ENCODE assay signal across 13 cellular contexts in the genomic region with DNA sequence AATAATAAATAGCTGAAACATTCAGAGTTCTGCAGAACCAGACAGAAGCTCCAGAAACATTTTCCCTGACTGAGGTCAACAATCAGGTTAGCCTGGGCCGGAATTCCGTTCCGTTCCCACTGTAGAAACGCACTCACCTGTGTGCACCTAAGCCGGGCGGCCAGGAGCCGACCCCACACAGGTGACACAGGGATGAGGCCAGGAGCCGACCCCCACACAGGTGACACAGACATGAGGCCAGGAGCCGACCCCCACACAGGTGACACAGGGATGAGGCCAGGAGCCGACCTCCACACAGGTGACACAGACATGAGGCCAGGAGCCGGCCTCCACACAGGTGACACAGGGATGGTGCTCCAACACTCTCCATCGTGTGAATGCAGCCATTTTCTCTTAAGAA. TPM values are rescaled to one million over a fixed set of nuclear protein-coding genes. Genes with fewer than 3 reads are reported as not detected.
DNase-seq lines count a peak whose midpoint lies in the region; ATAC-seq, FAIRE-seq and TF ChIP-seq lines count a peak whose summit lies in the region.
"Had no signal": no experiment of that assay in that cellular context is flagged by ENCODE, and none has a peak within 500 bp of the region (broad histone marks: within the 10 kb centered on the region; RNA-seq: fewer than 3 reads in every experiment).

No MANE protein-coding gene starts in this region.

- peaks cover 0 to 8% (median 4%) of the 10 kb centered on the region in 7 donors for H3K9me3 Mint-ChIP-seq in CD14-positive monocyte

- H3K18ac ChIP-seq in H1 (ENCODE audit: extremely low read depth, low read length): no peak overlapping the region
- peak overlapping the region; percentile 90 for H3K18ac ChIP-seq in neuronal stem cell (ENCODE audit: low read length)

- POLR2A ChIA-PET in SK-N-SH (lab: Yijun Ruan, JAX) (no interaction called here), H1 (lab: Charles Lee; ENCODE audit: partially characterized antibody) (interaction anchor here (1.1 kb wide), 1 partner anchor 22 kb away, joined by 8 read pairs; the partner anchor contains the start of gene FAT1)

- no peak overlapping the region for H2BK12ac ChIP-seq in H1 (ENCODE audit: low read depth, low read length)
- peak overlapping the region; percentile 91 for H2BK12ac ChIP-seq in neuronal stem cell (ENCODE audit: low read length)

- peak overlapping the region; percentile 63; the same call in 1 of the 2 replicates for H4K8ac ChIP-seq in H1 (ENCODE audit: extremely low read depth, insufficient read depth, low read length)
- H4K8ac ChIP-seq in neuronal stem cell (ENCODE audit: low read depth, low read length): no peak overlapping the region

- no peak overlapping the region for H4K5ac ChIP-seq in H1 (ENCODE audit: insufficient read length, low read depth, low read length)

- H3K4me2 ChIP-seq in SK-N-SH (peak overlapping the region; percentile 47; the same call in 1 of the 2 replicates), H1 (ENCODE audit: insufficient read depth in 1 of 2, low read depth in 2 of 2, low read length in 2 of 2) (peak overlapping the region; percentile 43 to 54; a peak in 3 of 4 replicates), neuronal stem cell (ENCODE audit: insufficient read depth, low read length, poor library complexity, severe bottlenecking) (no peak overlapping the region)

- no peak for TF ChIP-seq EP300 in SK-N-SH (IDR thresholded peaks at IDR 0.05; ENCODE audit: borderline replicate concordance in 1 of 2, low read depth in 1 of 2, low read length in 1 of 2)
- no peak for TF ChIP-seq EP300 in H1 (IDR thresholded peaks at IDR 0.05; ENCODE audit: borderline replicate concordance in 1 of 2, low read depth in 2 of 2, low read length in 2 of 2)
- TF ChIP-seq EP300 in transverse colon (IDR thresholded peaks at IDR 0.05; ENCODE audit: low read depth): no peak

- H2AFZ ChIP-seq in SK-N-SH (ENCODE audit: low read depth) (no peak overlapping the region), H1 (ENCODE audit: low read length) (no peak overlapping the region), neuronal stem cell (ENCODE audit: low read length) (no peak overlapping the region)

- TF ChIP-seq POLR2A in H1 (IDR thresholded peaks at IDR 0.05; ENCODE audit: control extremely low read depth in 1 of 2, low read depth in 2 of 2, low read length in 2 of 2): no peak
- no peak for TF ChIP-seq POLR2A in transverse colon (IDR thresholded peaks at IDR 0.05)

- H3K4me1 Mint-ChIP-seq in CD14-positive monocyte: no peaks in the 10 kb centered on the region

- H3K14ac ChIP-seq in H1 (ENCODE audit: insufficient read length): no peak overlapping the region
- no peak overlapping the region for H3K14ac ChIP-seq in neuronal stem cell (ENCODE audit: low read length)

- H3K9me2 ChIP-seq in SK-N-SH: no peaks in the 10 kb centered on the region

- H2AK5ac ChIP-seq in H1 (ENCODE audit: low read depth, low read length) (no peak overlapping the region), neuronal stem cell (ENCODE audit: low read depth, low read length) (peak overlapping the region; percentile 57)

- no peaks in the 10 kb centered on the region for H3K27me3 Mint-ChIP-seq in CD14-positive monocyte (ENCODE audit: low read depth in 3 of 3)
- H3K27me3 Mint-ChIP-seq: stimulated activated naive CD8-positive, alpha-beta T cell treated with anti-CD3 and anti-CD28 coated beads, Interleukin-15, Interleukin-2, amounts not matched to agents 100 ng/mL and 50 ng/mL, for 24 hours had no signal

- H3K79me1 ChIP-seq in H1 (ENCODE audit: low read depth, low read length) (peaks cover 20% of the 10 kb centered on the region), neuronal stem cell (ENCODE audit: low read depth, low read length) (peaks cover 2% of the 10 kb centered on the region)

- CTCF ChIA-PET in SK-N-SH (lab: Yijun Ruan, JAX): interaction anchor here (1.1 kb wide), 1 partner anchor 9 kb away, joined by 3 read pairs; no protein-coding TSS in a partner anchor
- CTCF ChIA-PET in H1 (lab: Charles Lee; ENCODE audit: partially characterized antibody): interaction anchor here (0.8 to 2.7 kb wide), 3 partner anchors 9 to 32 kb away, joined by 3 to 21 read pairs (median 10); no protein-coding TSS in a partner anchor

- H3K36me3 Mint-ChIP-seq in CD14-positive monocyte: no peaks in the 10 kb centered on the region

- ATAC-seq in SK-N-SH treated with all-trans-retinoic acid at 6 μM for 48 hours: no peak

- TF ChIP-seq RAD21 in SK-N-SH (IDR thresholded peaks at IDR 0.05; ENCODE audit: low read length): no peak
- TF ChIP-seq RAD21 in H1 (IDR thresholded peaks at IDR 0.05 in 1 of 2, conservative IDR thresholded peaks at IDR 0.05 in 1 of 2; ENCODE audit: low read depth in 2 of 2, low read length in 2 of 2): no peak

- no peaks in the 10 kb centered on the region for H3K9me3 ChIP-seq in SK-N-SH
- no peaks in the 10 kb centered on the region for H3K9me3 ChIP-seq in H1 (ENCODE audit: insufficient read depth in 2 of 2, low read depth in 1 of 2, low read length in 1 of 2)
- H3K9me3 ChIP-seq in neuronal stem cell (replicated peaks in 1 of 2; ENCODE audit: control insufficient read depth in 2 of 2, insufficient read depth in 1 of 2, low read depth in 1 of 2, low read length in 2 of 2): peaks cover 0 to 20% of the 10 kb centered on the region in 2 donors
- H3K9me3 ChIP-seq in transverse colon: no peaks in the 10 kb centered on the region

- H3K4me1 ChIP-seq in SK-N-SH (ENCODE audit: control insufficient read depth in 1 of 2, insufficient read depth in 2 of 2, low read depth in 1 of 2, low read length in 1 of 2): peaks cover 0 to 8% of the 10 kb centered on the region in 2 experiments; a peak in 1 of 4 replicates
- H3K4me1 ChIP-seq in H1 (replicated peaks in 1 of 4; ENCODE audit: control insufficient read depth in 3 of 4, insufficient read depth in 4 of 4, low read length in 3 of 4): peaks cover 12 to 34% (median 26%) of the 10 kb centered on the region in 4 experiments
- peaks cover 19 to 23% of the 10 kb centered on the region in 2 donors for H3K4me1 ChIP-seq in neuronal stem cell (ENCODE audit: control insufficient read depth in 2 of 2, insufficient read depth in 1 of 2, low read depth in 1 of 2, low read length in 2 of 2)
- H3K4me1 ChIP-seq in transverse colon: peaks cover 30 to 74% (median 42%) of the 10 kb centered on the region in 4 donors

- H3K4me3 ChIP-seq in SK-N-SH (ENCODE audit: low read depth in 2 of 2, low read length in 1 of 2) (no peak overlapping the region), H1 (ENCODE audit: extremely low read depth in 1 of 4, insufficient read depth in 2 of 4, low read depth in 3 of 4, low read length in 4 of 4) (peak overlapping the region in 2 of 4 experiments; percentile 7 to 23; a peak in 1 of 8 replicates), neuronal stem cell (ENCODE audit: low read length in 2 of 2) (no peak overlapping the region), transverse colon (no peak overlapping the region)
- H3K4me3 ChIP-seq: SK-N-MC had no signal

- H4K91ac ChIP-seq in H1 (replicated peaks; ENCODE audit: insufficient read length, low read length) (no peak overlapping the region), neuronal stem cell (ENCODE audit: low read depth, low read length, poor library complexity) (no peak overlapping the region)

- peaks cover 100% of the 10 kb centered on the region for H3K79me2 ChIP-seq in SK-N-SH (ENCODE audit: insufficient read depth)
- peaks cover 48 to 97% of the 10 kb centered on the region in 2 experiments for H3K79me2 ChIP-seq in H1 (ENCODE audit: control insufficient read depth in 1 of 2, insufficient read depth in 2 of 2, low read length in 2 of 2)

- H3K4ac ChIP-seq in H1 (replicated peaks; ENCODE audit: insufficient read length, low read depth, low read length): no peak overlapping the region
- H3K4ac ChIP-seq in neuronal stem cell (ENCODE audit: low read length): peak overlapping the region; percentile 19

- DNase-seq in SK-N-SH: no peak
- DNase-seq in H1 (ENCODE audit: low read depth in 1 of 2, low spot score in 2 of 2): no peak
- DNase-seq in neuronal stem cell (ENCODE audit: low spot score): no peak
- no peak for DNase-seq in transverse colon
- DNase-seq in middle frontal gyrus (ENCODE audit: extremely low spot score, low spot score): no peak
- no peak for DNase-seq in CD14-positive monocyte (ENCODE audit: low spot score)
- DNase-seq in T-helper 2 cell: no peak
- DNase-seq: activated naive CD4-positive, alpha-beta T cell treated with anti-CD3 and anti-CD28 coated beads, Interleukin-2, amount 50 U/mL, for 16 hours; NK-92 treated with Interleukin-12 subunit alpha and Interleukin-12 subunit beta, amount 100 ng/mL, for 24 hours had no signal

- H3K23me2 ChIP-seq in H1 (ENCODE audit: low read depth, low read length): no peaks in the 10 kb centered on the region

- intact Hi-C loops in transverse colon (cut with DNase I; ENCODE audit: low total_unique reads) (no loop called here), CD14-positive monocyte (cut with micrococcal nuclease) (no loop called here)

- H3K56ac ChIP-seq in H1 (replicated peaks; ENCODE audit: insufficient read length, low read depth, low read length): no peak overlapping the region

- no peak overlapping the region for H2BK120ac ChIP-seq in H1 (replicated peaks; ENCODE audit: low read depth, low read length)
- H2BK120ac ChIP-seq in neuronal stem cell (ENCODE audit: low read depth, low read length): no peak overlapping the region

- H3F3A ChIP-seq in SK-N-SH (replicated peaks; ENCODE audit: insufficient read depth): no peaks in the 10 kb centered on the region

- no peak overlapping the region for H2BK20ac ChIP-seq in H1 (ENCODE audit: low read length)

- peaks cover 0 to 5% of the 10 kb centered on the region in 2 experiments for H3K36me3 ChIP-seq in SK-N-SH (replicated peaks in 1 of 2; ENCODE audit: control insufficient read depth in 1 of 2, insufficient read depth in 2 of 2, low read length in 1 of 2)
- peaks cover 9 to 56% (median 14%) of the 10 kb centered on the region in 4 experiments; a peak in 7 of 8 replicates for H3K36me3 ChIP-seq in H1 (ENCODE audit: control insufficient read depth in 2 of 4, insufficient read depth in 4 of 4, low read length in 3 of 4)
- H3K36me3 ChIP-seq in neuronal stem cell (replicated peaks in 1 of 2; ENCODE audit: control insufficient read depth in 2 of 2, insufficient read depth in 2 of 2, low read length in 2 of 2): peaks cover 13 to 76% of the 10 kb centered on the region in 2 donors
- no peaks in the 10 kb centered on the region for H3K36me3 ChIP-seq in transverse colon

- no peak overlapping the region for H3K9ac ChIP-seq in SK-N-SH
- no peak overlapping the region for H3K9ac ChIP-seq in H1 (replicated peaks in 1 of 4; ENCODE audit: extremely low read depth in 1 of 4, low read depth in 3 of 4, low read length in 3 of 4)
- peak overlapping the region; percentile 45 for H3K9ac ChIP-seq in neuronal stem cell (ENCODE audit: low read depth, low read length, poor library complexity)

- no peak overlapping the region for H3K4me3 Mint-ChIP-seq in CD14-positive monocyte
- H3K4me3 Mint-ChIP-seq: stimulated activated naive CD8-positive, alpha-beta T cell treated with anti-CD3 and anti-CD28 coated beads, Interleukin-15, Interleukin-2, amounts not matched to agents 100 ng/mL and 50 ng/mL, for 24 hours had no signal

- no peak overlapping the region for H2BK15ac ChIP-seq in H1 (ENCODE audit: low read length)
- peak overlapping the region; percentile 41 for H2BK15ac ChIP-seq in neuronal stem cell (ENCODE audit: low read length)

- no peak overlapping the region for H2BK5ac ChIP-seq in H1 (ENCODE audit: low read depth, low read length)
- no peak overlapping the region for H2BK5ac ChIP-seq in neuronal stem cell (ENCODE audit: low read length)

- no peak overlapping the region for H3K27ac ChIP-seq in SK-N-SH (ENCODE audit: low read depth in 2 of 2, low read length in 1 of 2)
- H3K27ac ChIP-seq in H1 (ENCODE audit: low read depth, low read length): no peak overlapping the region
- H3K27ac ChIP-seq in neuronal stem cell (replicated peaks; ENCODE audit: low read length): peak overlapping the region; percentile 91
- H3K27ac ChIP-seq in transverse colon: peak overlapping the region; percentile 72 to 79 (median 76)
- H3K27ac ChIP-seq: 22Rv1, SK-N-MC had no signal

- H4K20me1 ChIP-seq in SK-N-SH (ENCODE audit: insufficient read depth): peaks cover 30% of the 10 kb centered on the region
- H4K20me1 ChIP-seq in H1 (replicated peaks in 1 of 2; ENCODE audit: control insufficient read depth in 1 of 2, insufficient read depth in 2 of 2, low read length in 2 of 2): peaks cover 10 to 38% of the 10 kb centered on the region in 2 experiments

- no peak for FAIRE-seq in H1 (lab: Jason Lieb, UNC)

- TF ChIP-seq CTCF in SK-N-SH (IDR thresholded peaks at IDR 0.05) (no peak), H1 (IDR thresholded peaks at IDR 0.05; ENCODE audit: control extremely low read depth in 1 of 3, insufficient read depth in 1 of 3, low read depth in 1 of 3, low read length in 3 of 3) (no peak), transverse colon (IDR thresholded peaks at IDR 0.05) (no peak), CD14-positive monocyte (IDR thresholded peaks at IDR 0.05) (no peak)

- no peak overlapping the region for H3K27ac Mint-ChIP-seq in CD14-positive monocyte
- H3K27ac Mint-ChIP-seq: stimulated activated naive CD8-positive, alpha-beta T cell treated with anti-CD3 and anti-CD28 coated beads, Interleukin-15, Interleukin-2, amounts not matched to agents 100 ng/mL and 50 ng/mL, for 24 hours had no signal

- in situ Hi-C loops in transverse colon (cut with MboI; ENCODE audit: low pct_ligation_motif_present in 1 of 4, low pct_unique_long_range_greater_than_20kb in 1 of 4, low sequenced_read_pairs in 3 of 4): no loop called here

- 42% methylated on average over 8 of the region's 12 CpGs for WGBS in SK-N-SH (ENCODE audit: low lambda C conversion rate)
- 83% methylated on average over 11 of the region's 12 CpGs; no CpG with 5 or more reads in 1 of the 2 experiments for WGBS in H1 (ENCODE audit: extremely low coverage in 1 of 2, insufficient coverage in 1 of 2, insufficient read length in 1 of 2, insufficient replicate concordance in 2 of 2, low coverage in 1 of 2, low lambda C conversion rate in 2 of 2, missing lambda C conversion rate in 1 of 2), 2 experiments
- WGBS in neuronal stem cell (ENCODE audit: extremely low coverage in 2 of 2, insufficient read length in 2 of 2, insufficient replicate concordance in 1 of 2), 2 donors: no CpG with 5 or more reads among the region's 12 CpGs
- WGBS in transverse colon (ENCODE audit: low coverage in 1 of 2), 2 donors: 20 to 67% methylated on average over 1 to 12 of the region's 12 CpGs

- no peak overlapping the region for H3K23ac ChIP-seq in H1 (ENCODE audit: insufficient read length)
- H3K23ac ChIP-seq in neuronal stem cell (ENCODE audit: low read depth, low read length, poor library complexity): no peak overlapping the region

- H3K27me3 ChIP-seq in SK-N-SH (ENCODE audit: insufficient read depth) (no peaks in the 10 kb centered on the region; the same call in 1 of the 2 replicates), H1 (replicated peaks in 1 of 4; ENCODE audit: control insufficient read depth in 3 of 4, extremely low read depth in 1 of 4, insufficient read depth in 3 of 4, low read length in 3 of 4) (no peaks in the 10 kb centered on the region), neuronal stem cell (ENCODE audit: control insufficient read depth in 3 of 3, insufficient read depth in 3 of 3, low read depth in 1 of 3, low read length in 3 of 3) (no peaks in the 10 kb centered on the region), transverse colon (no peaks in the 10 kb centered on the region)

RNA-seq across cellular contexts. Expression of gene FAT1, which starts 21.9 kb away (rescaled TPM):
- polyA plus RNA-seq in SK-N-SH (2012; rRNA removed) (32.2 and 41.3 TPM in 2 replicates), H1 (2011; rRNA removed) (84.0 and 94.4 TPM in 2 replicates), CD14-positive monocyte (not detected)
- polyA plus RNA-seq in SK-N-SH (2012; cell fraction: cytosol; rRNA removed): 24.5 and 30.8 TPM in 2 replicates
- 76.0 and 102 TPM in 2 replicates for polyA plus RNA-seq in SK-N-SH (2012; cell fraction: nucleus; rRNA removed)
- 137 and 144 TPM in 2 replicates for total RNA-seq in H1 (2021; fragmentation: NEBNext Ultra II Directional; extraction: Animal tissue kit (Norgen Biotek cat#: 25700))
- polyA plus RNA-seq in H1 (2011; cell fraction: cytosol; rRNA removed): 74.4 TPM
- 371 TPM for polyA plus RNA-seq in H1 (2011; cell fraction: nucleus; rRNA removed)
- polyA plus RNA-seq in H1 (2012, experiment 1 of 2): 73.7 to 125 TPM (median 95.6 TPM) in 4 replicates
- polyA plus RNA-seq in H1 (2012, experiment 2 of 2): 10.8 TPM
- 93.1 TPM for polyA plus RNA-seq in H1 (2013, experiment 1 of 2)
- polyA plus RNA-seq in H1 (2013, experiment 2 of 2): 69.3 TPM
- polyA minus RNA-seq in H1 (2011; rRNA and poly(A)+ RNA removed): 977 and 1,176 TPM in 2 replicates
- polyA minus RNA-seq in H1 (2011; cell fraction: cytosol; rRNA and poly(A)+ RNA removed): 243 TPM
- polyA minus RNA-seq in H1 (2011; cell fraction: nucleus; rRNA and poly(A)+ RNA removed): 409 TPM
- 52.9 TPM for polyA plus RNA-seq in neuronal stem cell (2013, experiment 1 of 2)
- 54.3 TPM for polyA plus RNA-seq in neuronal stem cell (2013, experiment 2 of 2)
- total RNA-seq in transverse colon: 100 to 1,000 TPM; 321 to 477 (median 380) TPM

Comparison
In these comparisons a context has a peak if more than half of its experiments do, and no peak if none do; other contexts are left out.
1. H3K27ac ChIP-seq: peak in neuronal stem cell (single experiment) and transverse colon (4 of 4); none in SK-N-SH (0 of 2) and H1 (single experiment).
2. RNA of gene FAT1, which starts 21.9 kb away (polyA plus RNA-seq): 10.8 to 371 TPM in H1 and 24.5 to 102 TPM in SK-N-SH; not detected in CD14-positive monocyte; every median in the first group is over 10 times any median in the second.